Comparison of ENCODE assay signal across 8 cellular contexts in the genomic region with DNA sequence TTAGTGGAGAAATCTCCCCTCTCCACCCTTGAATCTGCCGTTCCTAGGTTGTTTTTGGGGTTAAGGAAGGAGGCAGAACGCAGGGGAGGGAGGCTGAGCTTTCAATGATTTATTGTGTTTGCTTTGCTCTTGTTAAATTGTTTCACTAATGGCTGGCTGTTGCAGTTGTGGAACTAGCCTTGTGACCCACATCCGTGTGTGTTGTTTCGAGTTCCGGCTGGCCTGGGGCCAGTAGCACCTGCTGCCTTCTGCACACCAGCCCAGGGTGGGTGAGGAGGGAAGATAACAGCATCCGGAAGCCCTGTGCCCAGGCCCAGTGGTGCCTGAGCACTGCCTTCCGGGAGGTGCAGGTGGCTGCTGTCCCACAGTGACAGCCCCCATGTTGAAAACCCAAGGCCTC. TPM values are rescaled to one million over a fixed set of nuclear protein-coding genes. Genes with fewer than 3 reads are reported as not detected.
DNase-seq lines count a peak whose midpoint lies in the region; ATAC-seq and TF ChIP-seq lines count a peak whose summit lies in the region.

No MANE protein-coding gene starts in this region.

- no peak overlapping the region for H3K4me2 ChIP-seq in mammary epithelial cell (ENCODE audit: insufficient read depth, low read depth, low read length)

- in situ Hi-C loops in mammary epithelial cell (cut with MboI; ENCODE audit: low sequenced_read_pairs in 2 of 2) = no loop called here

- no peak overlapping the region for H3K9ac ChIP-seq in mammary epithelial cell (ENCODE audit: insufficient read depth, low read length)

- H3K4me1 ChIP-seq in breast epithelium (peaks cover 5 to 6% of the 10 kb centered on the region in 2 donors), mammary epithelial cell (ENCODE audit: insufficient read depth, low read length) (peaks cover 8% of the 10 kb centered on the region)

- intact Hi-C loops in breast epithelium (cut with DNase I; ENCODE audit: low total_unique reads) (no loop called here), mammary epithelial cell (cut with micrococcal nuclease) (no loop called here)

- peak; percentile 72 for ATAC-seq in HG02623 (IDR thresholded peaks at IDR 0.05; ENCODE audit: unreplicated experiment)

- dilution Hi-C loops in mammary epithelial cell (cut with HindIII; ENCODE audit: low sequenced_read_pairs) = no loop called here

- H3K4me3 Mint-ChIP-seq in nephron progenitor cell = peak overlapping the region; percentile 30

- no TSS peak for BruUV-seq in mammary epithelial cell (replicated peaks; lab: Mats Ljungman, UMichigan)

- peaks cover 4% of the 10 kb centered on the region for H3K27me3 Mint-ChIP-seq in nephron progenitor cell (ENCODE audit: low read depth, poor library complexity)

- H3K36me3 ChIP-seq in breast epithelium = no peaks in the 10 kb centered on the region
- no peaks in the 10 kb centered on the region for H3K36me3 ChIP-seq in mammary epithelial cell (ENCODE audit: insufficient read depth, low read length)

- TF ChIP-seq POLR2A in breast epithelium (IDR thresholded peaks at IDR 0.05) = no peak

- no peaks in the 10 kb centered on the region for H3K9me3 ChIP-seq in breast epithelium
- H3K9me3 ChIP-seq in mammary epithelial cell (replicated peaks; ENCODE audit: insufficient read depth, low read length) = no peaks in the 10 kb centered on the region

- peak; percentile 72 to 86 for DNase-seq in breast epithelium (ENCODE audit: low spot score in 2 of 2)
- no peak for DNase-seq in mammary epithelial cell
- DNase-seq in NCI-H2029 (lab: John Stamatoyannopoulos, UW) = peak; percentile 96
- DNase-seq in activated gamma-delta T cell treated with anti-CD3 and anti-CD28 coated beads, Interleukin-2, amount 50 U/mL, for 16 hours (ENCODE audit: low read depth) = peak; percentile 38
- no peak for DNase-seq in nephron progenitor cell
- no peak for DNase-seq in 8988T
- DNase-seq in iPS-NIHi11 (ENCODE audit: low spot score) = no peak

- no peak overlapping the region for H2AFZ ChIP-seq in mammary epithelial cell (ENCODE audit: low read depth, low read length)

- H3K4me1 Mint-ChIP-seq in nephron progenitor cell = peaks cover 68% of the 10 kb centered on the region

- H4K20me1 ChIP-seq in mammary epithelial cell (ENCODE audit: insufficient read depth, low read length) = no peaks in the 10 kb centered on the region

- CTCF ChIA-PET in mammary epithelial cell (lab: Charles Lee; ENCODE audit: low non-redundant PET) = interaction anchor here (0.6 kb wide), 1 partner anchor 540 kb away, joined by 11 read pairs; no protein-coding TSS in a partner anchor

- H3K27ac ChIP-seq in breast epithelium = peak overlapping the region; percentile 80 to 94
- no peak overlapping the region for H3K27ac ChIP-seq in mammary epithelial cell (ENCODE audit: insufficient read depth, low read depth, low read length)

- H3K4me3 ChIP-seq in breast epithelium = no peak overlapping the region
- H3K4me3 ChIP-seq in mammary epithelial cell (replicated peaks in 1 of 3; ENCODE audit: insufficient read depth in 1 of 3, low read depth in 2 of 3, low read length in 3 of 3) = no peak overlapping the region

- no peaks in the 10 kb centered on the region for H3K9me3 Mint-ChIP-seq in nephron progenitor cell

- H3K79me2 ChIP-seq in mammary epithelial cell (ENCODE audit: insufficient read depth, low read length) = peaks cover 61% of the 10 kb centered on the region

- TF ChIP-seq CTCF in breast epithelium (IDR thresholded peaks at IDR 0.05) = no peak
- TF ChIP-seq CTCF in mammary epithelial cell (conservative IDR thresholded peaks at IDR 0.05 in 1 of 2, IDR thresholded peaks at IDR 0.05 in 1 of 2; ENCODE audit: extremely low read depth in 1 of 2, insufficient read depth in 1 of 2, low read depth in 1 of 2, low read length in 2 of 2) = no peak
- no peak for TF ChIP-seq CTCF in nephron progenitor cell (IDR thresholded peaks at IDR 0.05)

- 95% methylated on average over 3 of the region's 7 CpGs for WGBS in mammary epithelial cell (ENCODE audit: low coverage, missing lambda C conversion rate)

- no peak overlapping the region for H3K27ac Mint-ChIP-seq in nephron progenitor cell

- peaks cover 8% of the 10 kb centered on the region for H3K36me3 Mint-ChIP-seq in nephron progenitor cell (ENCODE audit: low read depth)

- H3K27me3 ChIP-seq in breast epithelium (no peaks in the 10 kb centered on the region), mammary epithelial cell (ENCODE audit: insufficient read depth, low read length) (no peaks in the 10 kb centered on the region)

RNA-seq across cellular contexts. Expression of a gene that starts 3.6 kb away (rescaled TPM):
- total RNA-seq in breast epithelium (100 to 1,000 TPM in 1 of 3 donors, 10 to 100 TPM in 2; 86.6 to 139 (median 95.2) TPM), mammary epithelial cell (10 to 100 TPM; 58.8 to 98.6 TPM)
- polyA plus RNA-seq in mammary epithelial cell = 111 TPM
- 158 TPM for polyA minus RNA-seq in mammary epithelial cell

Comparison
In these comparisons a context has a peak if more than half of its experiments do, and no peak if none do; other contexts are left out.
1. DNase-seq: peak in breast epithelium (2 of 2), NCI-H2029 (single experiment) and activated gamma-delta T cell treated with anti-CD3 and anti-CD28 coated beads, Interleukin-2, amount 50 U/mL, for 16 hours (single experiment); none in mammary epithelial cell (single experiment), nephron progenitor cell (single experiment), 8988T (single experiment) and iPS-NIHi11 (single experiment).